ENCODE assay signal across 16 cellular contexts in genomic region chr7:24881622-24882021, GRCh38.
DNase-seq lines count a peak whose midpoint lies in the region; ATAC-seq and TF ChIP-seq lines count a peak whose summit lies in the region.
"Had no signal": no experiment of that assay in that cellular context is flagged by ENCODE, and none has a peak within 500 bp of the region (broad histone marks: within the 10 kb centered on the region; RNA-seq: fewer than 3 reads in every experiment).

No MANE protein-coding gene starts in this region.

- TF ChIP-seq CTCF in AG09309 (IDR thresholded peaks at IDR 0.05; ENCODE audit: control insufficient read depth, insufficient read depth, low read depth, low read length, missing control alignments) = peak; percentile 20
- peak; percentile 4 for TF ChIP-seq CTCF in fibroblast of mammary gland (conservative IDR thresholded peaks at IDR 0.05; ENCODE audit: control insufficient read depth, insufficient read depth, low read depth, low read length)

- POLR2A ChIA-PET in HEK293T (lab: Yijun Ruan, JAX) = no interaction called here

- no peak for ATAC-seq in HG02884 (IDR thresholded peaks at IDR 0.05; ENCODE audit: unreplicated experiment)
- no peak for ATAC-seq in GM19023 (IDR thresholded peaks at IDR 0.05; ENCODE audit: unreplicated experiment)
- no peak for ATAC-seq in HG03159 (IDR thresholded peaks at IDR 0.05; ENCODE audit: unreplicated experiment)

- H3K4me3 ChIP-seq in AG09309 (ENCODE audit: control insufficient read depth, low read depth, low read length) (no peak overlapping the region), fibroblast of mammary gland (ENCODE audit: control insufficient read depth, low read depth, low read length) (no peak overlapping the region)
- H3K4me3 ChIP-seq: esophagus muscularis mucosa had no signal

- CTCF ChIA-PET in HEK293T (lab: Yijun Ruan, JAX) = interaction anchor here (0.9 to 1.0 kb wide), 2 partner anchors 12 to 69 kb away, joined by 3 to 5 read pairs; no protein-coding TSS in a partner anchor

- DNase-seq in AG09309 (ENCODE audit: low read depth) (no peak), HEK293T (ENCODE audit: extremely low spot score) (peak; percentile 23), SW480 (ENCODE audit: low spot score) (peak; percentile 34), fibroblast of mammary gland (ENCODE audit: low read depth) (no peak), midbrain (lab: John Stamatoyannopoulos, UW) (no peak)
- DNase-seq: activated naive CD4-positive, alpha-beta T cell treated with anti-CD3 and anti-CD28 coated beads, Interleukin-2, amount 50 U/mL, for 16 hours; CD4-positive, CD25-positive, alpha-beta regulatory T cell; cerebellar nuclear complex; GOT3; mammary epithelial cell; NCI-H1105 treated with DMSO at 0.1 percent for 48 hours; NCI-H345 had no signal

TF ChIP-seq in HEK293T, 16 proteins besides CTCF, POLR2A, EP300 and RAD21:
- TF ChIP-seq PKNOX1 (IDR thresholded peaks at IDR 0.05) (no peak), LEF1 (IDR thresholded peaks at IDR 0.05; ENCODE audit: borderline replicate concordance) (no peak), SUZ12 (IDR thresholded peaks at IDR 0.05) (no peak), CTBP1 (IDR thresholded peaks at IDR 0.05; ENCODE audit: borderline replicate concordance) (no peak), ZNF384 (IDR thresholded peaks at IDR 0.05) (no peak), TARDBP (IDR thresholded peaks at IDR 0.05) (no peak), L3MBTL2 (conservative IDR thresholded peaks at IDR 0.05) (no peak), ARNT (IDR thresholded peaks at IDR 0.05) (no peak), BHLHE40 (IDR thresholded peaks at IDR 0.05; ENCODE audit: borderline replicate concordance) (no peak), SP1 (IDR thresholded peaks at IDR 0.05) (no peak), FOXK2 (IDR thresholded peaks at IDR 0.05) (no peak), HDGF (IDR thresholded peaks at IDR 0.05; ENCODE audit: borderline replicate concordance) (no peak), FOXM1 (IDR thresholded peaks at IDR 0.05; ENCODE audit: borderline replicate concordance) (no peak), NFRKB (IDR thresholded peaks at IDR 0.05) (no peak), FOXA1 (IDR thresholded peaks at IDR 0.05) (no peak), ELF4 (IDR thresholded peaks at IDR 0.05) (no peak)

Comparison
In these comparisons a context has a peak if more than half of its experiments do, and no peak if none do; other contexts are left out.
1. DNase-seq: peak in HEK293T (single experiment) and SW480 (single experiment); none in AG09309 (single experiment), fibroblast of mammary gland (single experiment) and midbrain (single experiment).